In the genomic region with DNA sequence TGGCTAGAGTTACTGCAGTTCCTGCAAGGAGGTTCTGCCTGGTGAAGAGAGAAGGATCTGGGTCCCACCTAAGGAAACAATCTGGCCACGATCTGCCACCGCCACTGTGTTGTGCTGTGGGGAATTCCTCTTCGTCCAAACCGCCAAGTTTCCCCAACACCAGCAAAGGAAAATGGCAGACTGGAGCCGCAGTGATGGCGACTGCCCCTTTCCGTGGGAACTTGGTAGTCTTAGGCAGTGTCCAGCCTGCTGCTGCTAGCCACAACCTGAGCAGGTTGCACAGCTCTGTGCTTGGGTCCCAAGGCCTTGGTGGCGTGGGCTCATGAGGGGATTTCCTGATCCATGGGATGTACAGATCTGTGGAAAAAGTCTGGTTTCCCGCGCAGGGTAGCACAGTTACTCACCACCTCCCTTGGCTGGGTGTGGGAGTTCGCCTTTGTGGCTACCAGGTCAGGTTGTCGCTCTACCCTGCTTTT, we compare ENCODE assay signal across 16 cellular contexts.
"Had no signal": no experiment of that assay in that cellular context is flagged by ENCODE, and none has a peak within 500 bp of the region (broad histone marks: within the 10 kb centered on the region; RNA-seq: fewer than 3 reads in every experiment).

No MANE protein-coding gene starts in this region.

- H3K9me3 ChIP-seq: adrenal gland, prostate gland had no signal

- H3K4me3 Mint-ChIP-seq: activated naive CD4-positive, alpha-beta T cell treated with anti-CD3 and anti-CD28 coated beads for 36 hours had no signal

- DNase-seq: activated CD4-positive, alpha-beta T cell treated with anti-CD3 and anti-CD28 coated beads, Interleukin-2, amount 50 U/mL, for 48 hours; activated CD4-positive, CD25-positive, alpha-beta regulatory T cell treated with anti-CD3 and anti-CD28 coated beads, Interleukin-2, amount 50 U/mL, for 72 hours; activated naive CD4-positive, alpha-beta T cell treated with anti-CD3 and anti-CD28 coated beads for 36 hours; adrenal gland; caudate nucleus; esophagus squamous epithelium; hippocampal formation; kidney; left ventricle myocardium superior; mesendoderm; T-helper 9 cell; transverse colon had no signal

- H3K36me3 ChIP-seq: adrenal gland, esophagus squamous epithelium, prostate gland, transverse colon had no signal

- H3K4me3 ChIP-seq: adrenal gland, coronary artery, esophagus squamous epithelium, prostate gland, SK-N-MC, transverse colon had no signal

- H3K27me3 ChIP-seq: adrenal gland, esophagus squamous epithelium, transverse colon had no signal

- H3K27ac ChIP-seq: adrenal gland, coronary artery, esophagus squamous epithelium, prostate gland, SK-N-MC, transverse colon had no signal

- H3K4me1 ChIP-seq: prostate gland had no signal

- H3K27ac Mint-ChIP-seq: activated naive CD4-positive, alpha-beta T cell treated with anti-CD3 and anti-CD28 coated beads for 36 hours had no signal

- H3K27me3 Mint-ChIP-seq: natural killer cell treated with Interleukin-12 subunit alpha and Interleukin-12 subunit beta and Interleukin-15 and Interleukin-18, amount 100 ng/mL, for 72 hours had no signal
